Comparison of ENCODE assay signal across 3 cellular contexts in the genomic region with DNA sequence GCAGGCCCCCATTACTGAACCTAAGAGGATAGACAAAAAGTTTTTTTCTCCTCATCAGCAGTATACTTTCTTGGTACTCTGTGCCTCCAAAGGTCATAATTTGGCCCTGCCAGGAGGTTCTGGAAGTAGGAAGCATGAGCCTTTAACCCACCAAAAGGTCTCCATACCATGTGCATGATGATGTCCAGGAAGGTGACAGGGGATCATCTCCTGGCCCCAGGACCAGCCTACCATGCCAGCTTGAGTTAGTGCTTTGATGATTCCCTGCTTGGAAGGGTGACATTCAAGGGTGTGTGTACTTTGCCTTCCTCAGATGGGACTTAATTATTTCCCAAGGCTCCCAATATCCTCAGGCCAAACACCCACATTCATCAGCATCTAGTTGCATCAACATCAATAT. TPM values are rescaled to one million over a fixed set of nuclear protein-coding genes. Genes with fewer than 3 reads are reported as not detected.
"Had no signal": no experiment of that assay in that cellular context is flagged by ENCODE, and none has a peak within 500 bp of the region (broad histone marks: within the 10 kb centered on the region; RNA-seq: fewer than 3 reads in every experiment).

No MANE protein-coding gene starts in this region.

- ATAC-seq: GM12878 had no signal

- DNase-seq: GF-D8 had no signal

- H3K4me3 ChIP-seq: GM12878 had no signal

RNA-seq across cellular contexts. Expression of gene SPRR1A, which starts 6.3 kb away (rescaled TPM):
- total RNA-seq: G401, GM12878 had no signal
- polyA plus RNA-seq: GM12878 had no signal

RNA-seq across cellular contexts. Expression of gene SPRR4, which starts 7.2 kb away (rescaled TPM):
- total RNA-seq: G401, GM12878 had no signal
- polyA plus RNA-seq: GM12878 had no signal

RNA-seq across cellular contexts. Expression of gene SPRR3, which starts 23.9 kb away (rescaled TPM):
- total RNA-seq: G401, GM12878 had no signal
- polyA plus RNA-seq: GM12878 had no signal

RNA-seq across cellular contexts. Expression of gene SPRR5, which starts 30.6 kb away (rescaled TPM):
- total RNA-seq: G401, GM12878 had no signal
- polyA plus RNA-seq: GM12878 had no signal

RNA-seq across cellular contexts. Expression of gene SPRR1B, which starts 53.4 kb away (rescaled TPM):
- total RNA-seq: G401, GM12878 had no signal
- polyA plus RNA-seq: GM12878 had no signal
